In genomic region chr3:147361671-147362420, GRCh38 we compare ENCODE assay signal across 9 cellular contexts. TPM values are rescaled to one million over a fixed set of nuclear protein-coding genes. Genes with fewer than 3 reads are reported as not detected.
DNase-seq lines count a peak whose midpoint lies in the region; ATAC-seq and TF ChIP-seq lines count a peak whose summit lies in the region.
"Had no signal": no experiment of that assay in that cellular context is flagged by ENCODE, and none has a peak within 500 bp of the region (broad histone marks: within the 10 kb centered on the region; RNA-seq: fewer than 3 reads in every experiment).

No MANE protein-coding gene starts in this region.

- TF ChIP-seq CTCF in type B pancreatic cell (conservative IDR thresholded peaks at IDR 0.05), result peak; percentile 88

- no peaks in the 10 kb centered on the region for H3K4me1 ChIP-seq in right cardiac atrium (ENCODE audit: control insufficient read depth, insufficient read depth, low read length)

- H3K4me3 Mint-ChIP-seq in T-helper 2 cell treated with Interferon-gamma antibody and Interleukin-4, amounts not matched to agents 5 μg/mL and 100 μg/mL, for 36 hours, result no peak overlapping the region
- peak overlapping the region; percentile 76 for H3K4me3 Mint-ChIP-seq in type B pancreatic cell
- H3K4me3 Mint-ChIP-seq: activated naive CD8-positive, alpha-beta T cell had no signal

- DNase-seq in NCI-H1436 (lab: John Stamatoyannopoulos, UW) (peak; percentile 5), NCI-H1436 treated with DMSO at 0.1 percent for 48 hours (lab: John Stamatoyannopoulos, UW) (no peak), right cardiac atrium (peak; percentile 22 to 57 (median 37)), type B pancreatic cell (ENCODE audit: extremely low spot score, unreplicated experiment) (no peak), NCI-H2081 treated with DMSO at 0.1 percent for 48 hours (lab: John Stamatoyannopoulos, UW) (no peak)
- peak; percentile 6 for DNase-seq in T-helper 2 cell treated with Interferon-gamma antibody and Interleukin-4, amounts not matched to agents 5 μg/mL and 100 μg/mL, for 36 hours (ENCODE audit: low spot score)

- peaks cover 2% of the 10 kb centered on the region for H3K4me1 Mint-ChIP-seq in T-helper 2 cell treated with Interferon-gamma antibody and Interleukin-4, amounts not matched to agents 5 μg/mL and 100 μg/mL, for 36 hours (ENCODE audit: low read depth)
- H3K4me1 Mint-ChIP-seq in type B pancreatic cell (ENCODE audit: unreplicated experiment), result peaks cover 31% of the 10 kb centered on the region

- 13% methylated on average over 9 of the region's 9 CpGs for WGBS in right cardiac atrium

- H3K27ac Mint-ChIP-seq in T-helper 2 cell treated with Interferon-gamma antibody and Interleukin-4, amounts not matched to agents 5 μg/mL and 100 μg/mL, for 36 hours, result no peak overlapping the region
- peak overlapping the region; percentile 81 for H3K27ac Mint-ChIP-seq in type B pancreatic cell
- H3K27ac Mint-ChIP-seq: activated naive CD8-positive, alpha-beta T cell had no signal

- peak; percentile 46 for TF ChIP-seq RAD21 in Ishikawa (IDR thresholded peaks at IDR 0.05; ENCODE audit: low read depth)

- H3K4me3 ChIP-seq in right cardiac atrium (ENCODE audit: low read length), result no peak overlapping the region

- peaks cover 9% of the 10 kb centered on the region for H3K27me3 ChIP-seq in right cardiac atrium (ENCODE audit: control insufficient read depth, insufficient read depth)

- H3K27ac ChIP-seq in right cardiac atrium (ENCODE audit: low read length), result no peak overlapping the region

- no peaks in the 10 kb centered on the region for H3K36me3 Mint-ChIP-seq in T-helper 2 cell treated with Interferon-gamma antibody and Interleukin-4, amounts not matched to agents 5 μg/mL and 100 μg/mL, for 36 hours (ENCODE audit: low read depth)
- H3K36me3 Mint-ChIP-seq in type B pancreatic cell, result peaks cover 5% of the 10 kb centered on the region
- H3K36me3 Mint-ChIP-seq: activated naive CD8-positive, alpha-beta T cell had no signal

- peak; percentile 76 for ATAC-seq in GM21390 (IDR thresholded peaks at IDR 0.05; ENCODE audit: unreplicated experiment)
- no peak for ATAC-seq in right cardiac atrium

- H3K27me3 Mint-ChIP-seq in T-helper 2 cell treated with Interferon-gamma antibody and Interleukin-4, amounts not matched to agents 5 μg/mL and 100 μg/mL, for 36 hours (ENCODE audit: low read depth), result peaks cover 60% of the 10 kb centered on the region
- H3K27me3 Mint-ChIP-seq in type B pancreatic cell, result peaks cover 98% of the 10 kb centered on the region

- H3K9me3 ChIP-seq in right cardiac atrium (ENCODE audit: control insufficient read depth, low read length), result no peaks in the 10 kb centered on the region

- no peak for TF ChIP-seq EP300 in Ishikawa (IDR thresholded peaks at IDR 0.05; ENCODE audit: borderline replicate concordance)

- intact Hi-C loops in right cardiac atrium (cut with DNase I), result no loop called here

- H3K9me3 Mint-ChIP-seq in T-helper 2 cell treated with Interferon-gamma antibody and Interleukin-4, amounts not matched to agents 5 μg/mL and 100 μg/mL, for 36 hours, result no peaks in the 10 kb centered on the region
- no peaks in the 10 kb centered on the region for H3K9me3 Mint-ChIP-seq in type B pancreatic cell

TF ChIP-seq in Ishikawa, 13 proteins besides CTCF, POLR2A, EP300 and RAD21:
- TF ChIP-seq TCF12 (IDR thresholded peaks at IDR 0.05; ENCODE audit: low read depth), result no peak
- no peak for TF ChIP-seq FOXM1 (IDR thresholded peaks at IDR 0.05; ENCODE audit: borderline replicate concordance, low read depth)
- TF ChIP-seq CREB1 (IDR thresholded peaks at IDR 0.05; ENCODE audit: low read depth), result no peak
- TF ChIP-seq REST (IDR thresholded peaks at IDR 0.05; ENCODE audit: low read depth), result no peak
- no peak for TF ChIP-seq CEBPB (IDR thresholded peaks at IDR 0.05)
- TF ChIP-seq MAX (IDR thresholded peaks at IDR 0.05), result no peak
- no peak for TF ChIP-seq YY1 (IDR thresholded peaks at IDR 0.05; ENCODE audit: low read depth)
- TF ChIP-seq TAF1 (IDR thresholded peaks at IDR 0.05; ENCODE audit: low read depth), result no peak
- TF ChIP-seq TEAD4 (IDR thresholded peaks at IDR 0.05), result no peak
TF ChIP-seq in Ishikawa: peak in this region for 0.

RNA-seq across cellular contexts. Expression of gene ZIC4, which starts 44.5 kb away (rescaled TPM):
- not detected for total RNA-seq in right cardiac atrium
- polyA plus RNA-seq in right cardiac atrium, result not detected
- total RNA-seq in type B pancreatic cell (ENCODE audit: low replicate concordance), result 40.2 TPM in 1 of 2 replicates, not detected in the other

RNA-seq across cellular contexts. Expression of gene ZIC1, which starts 47.3 kb away (rescaled TPM):
- total RNA-seq in right cardiac atrium (under 1 TPM in 1 of 4 donors, not detected in 3; 0.95 TPM), type B pancreatic cell (ENCODE audit: low replicate concordance) (184 TPM in 1 of 2 replicates, not detected in the other)
- not detected for polyA plus RNA-seq in right cardiac atrium

Comparison
In these comparisons a context has a peak if more than half of its experiments do, and no peak if none do; other contexts are left out.
1. DNase-seq: peak in NCI-H1436 (single experiment), T-helper 2 cell treated with Interferon-gamma antibody and Interleukin-4, amounts not matched to agents 5 μg/mL and 100 μg/mL, for 36 hours (single experiment) and right cardiac atrium (3 of 3); none in NCI-H1436 treated with DMSO at 0.1 percent for 48 hours (single experiment), type B pancreatic cell (single experiment) and NCI-H2081 treated with DMSO at 0.1 percent for 48 hours (single experiment).